ENCODE assay signal across 38 cellular contexts in the genomic region with DNA sequence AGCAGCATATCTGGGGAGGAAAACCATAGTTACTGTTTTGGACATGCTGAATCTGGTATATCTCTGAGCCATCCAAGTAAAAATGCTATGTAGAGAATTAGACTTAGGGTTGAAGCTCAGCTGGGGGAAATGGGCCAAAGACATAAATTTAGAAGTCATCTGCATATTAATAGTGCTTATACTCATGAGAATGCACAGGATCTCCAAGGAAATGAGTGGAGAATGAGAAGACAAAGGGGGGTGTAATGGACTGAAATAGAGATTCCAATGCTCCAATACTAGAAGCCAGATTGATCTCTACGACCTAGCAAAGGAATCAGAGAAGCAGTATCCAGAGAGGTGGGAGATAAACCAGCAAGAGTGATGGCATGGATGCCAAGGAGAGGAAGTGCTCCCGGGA. TPM values are rescaled to one million over a fixed set of nuclear protein-coding genes. Genes with fewer than 3 reads are reported as not detected.
"Had no signal": no experiment of that assay in that cellular context is flagged by ENCODE, and none has a peak within 500 bp of the region (broad histone marks: within the 10 kb centered on the region; RNA-seq: fewer than 3 reads in every experiment).

No MANE protein-coding gene starts in this region.

- H3K9me3 ChIP-seq: adrenal gland, ascending aorta, body of pancreas, breast epithelium had no signal

- H3K27ac ChIP-seq: adrenal gland, ascending aorta, body of pancreas, brain microvascular endothelial cell, breast epithelium, cardiac muscle cell had no signal

- ATAC-seq: activated naive CD4-positive, alpha-beta T cell treated with anti-CD3 and anti-CD28 coated beads, Interleukin-2, amount 50 U/mL, for 72 hours; activated naive CD8-positive, alpha-beta T cell treated with anti-CD3 and anti-CD28 coated beads, Interleukin-2, amount 50 U/mL, for 24 hours; activated T-cell treated with anti-CD3 and anti-CD28 coated beads, Interleukin-2, amount 50 U/mL, for 4 hours; activated T-cell treated with anti-CD3 and anti-CD28 coated beads, Interleukin-2, amount 50 U/mL, for 72 hours; activated T-helper 17 cell treated with anti-CD3 and anti-CD28 coated beads, Interleukin-2, amount 50 U/mL, for 72 hours; body of pancreas had no signal

- H3K4me3 ChIP-seq: adrenal gland, ascending aorta, body of pancreas, breast epithelium, cardiac muscle cell had no signal

- DNase-seq: activated effector memory CD4-positive, alpha-beta T cell treated with anti-CD3 and anti-CD28 coated beads, Interleukin-2, amount 50 U/mL, for 16 hours; activated effector memory CD4-positive, alpha-beta T cell treated with Interleukin-2 at 50 U/mL for 16 hours; activated gamma-delta T cell; activated gamma-delta T cell treated with Interleukin-2 at 50 U/mL for 16 hours; activated naive CD4-positive, alpha-beta T cell; activated naive CD4-positive, alpha-beta T cell treated with anti-CD3 and anti-CD28 coated beads for 36 hours; activated naive CD4-positive, alpha-beta T cell treated with anti-CD3 and anti-CD28 coated beads, Interleukin-2, amount 10 ng/mL, durations not matched to agents 7 days and 5 days; activated naive CD4-positive, alpha-beta T cell treated with anti-CD3 and anti-CD28 coated beads, Interleukin-2, amount 50 U/mL, for 16 hours; activated naive CD4-positive, alpha-beta T cell treated with Interleukin-2 at 50 U/mL for 16 hours; activated naive CD8-positive, alpha-beta T cell treated with anti-CD3 and anti-CD28 coated beads for 36 hours; activated naive CD8-positive, alpha-beta T cell treated with anti-CD3 and anti-CD28 coated beads, Interleukin-2, amount 10 ng/mL, durations not matched to agents 7 days and 5 days; activated naive CD8-positive, alpha-beta T cell treated with anti-CD3 and anti-CD28 coated beads, Interleukin-2, amount 50 U/mL, for 24 hours; activated T-cell treated with anti-CD3 and anti-CD28 coated beads, Interleukin-2, amount 50 U/mL, for 1 hour; activated T-cell treated with anti-CD3 and anti-CD28 coated beads, Interleukin-2, amount 50 U/mL, for 24 hours; activated T-cell treated with anti-CD3 and anti-CD28 coated beads, Interleukin-2, amount 50 U/mL, for 4 hours; activated T-cell treated with anti-CD3 and anti-CD28 coated beads, Interleukin-2, amount 50 U/mL, for 48 hours; activated T-cell treated with anti-CD3 and anti-CD28 coated beads, Interleukin-2, amount 50 U/mL, for 72 hours; adrenal gland; amniotic stem cell; amygdala; anterior cingulate cortex; aorta; body of pancreas; brain microvascular endothelial cell; central memory CD4-positive, alpha-beta T cell; cerebellar nuclear complex had no signal

- H3K36me3 ChIP-seq: adrenal gland, ascending aorta, brain microvascular endothelial cell, breast epithelium, cardiac muscle cell had no signal

- H3K4me3 Mint-ChIP-seq: activated naive CD4-positive, alpha-beta T cell treated with anti-CD3 and anti-CD28 coated beads for 36 hours; activated naive CD4-positive, alpha-beta T cell treated with anti-CD3 and anti-CD28 coated beads, Interleukin-2, amount 10 ng/mL, durations not matched to agents 7 days and 5 days; activated naive CD4-positive, alpha-beta T cell treated with anti-CD3 and anti-CD28 coated beads, Interleukin-2, amount 50 U/mL, for 24 hours; activated naive CD8-positive, alpha-beta T cell; activated naive CD8-positive, alpha-beta T cell treated with anti-CD3 and anti-CD28 coated beads for 36 hours; activated naive CD8-positive, alpha-beta T cell treated with anti-CD3 and anti-CD28 coated beads, Interleukin-2, amount 10 ng/mL, durations not matched to agents 7 days and 5 days; activated naive CD8-positive, alpha-beta T cell treated with anti-CD3 and anti-CD28 coated beads, Interleukin-2, amount 50 U/mL, for 24 hours; activated T-cell treated with anti-CD3 and anti-CD28 coated beads, Interleukin-2, amount 50 U/mL, for 24 hours; activated T-cell treated with anti-CD3 and anti-CD28 coated beads, Interleukin-2, amount 50 U/mL, for 4 hours; activated T-cell treated with anti-CD3 and anti-CD28 coated beads, Interleukin-2, amount 50 U/mL, for 72 hours; activated T-helper 1 cell treated with anti-CD3 and anti-CD28 coated beads, Interleukin-12 subunit alpha, Interleukin-12 subunit beta, Interleukin-2, Interleukin-4 antibody, amounts not matched to agents 30 ng/mL and 10 ng/mL and 1 ng/mL, durations not matched to agents 14 hours and 24 hours and 36 hours; activated T-helper 17 cell treated with anti-CD3 and anti-CD28 coated beads, Interleukin-2, amount 50 U/mL, for 72 hours; central memory CD8-positive, alpha-beta T cell had no signal

- H3K27me3 ChIP-seq: ascending aorta, body of pancreas, breast epithelium, cardiac muscle cell had no signal

- H3K9me3 Mint-ChIP-seq: activated naive CD4-positive, alpha-beta T cell treated with anti-CD3 and anti-CD28 coated beads for 36 hours; activated naive CD4-positive, alpha-beta T cell treated with anti-CD3 and anti-CD28 coated beads, Interleukin-2, amount 10 ng/mL, durations not matched to agents 7 days and 5 days; activated naive CD4-positive, alpha-beta T cell treated with anti-CD3 and anti-CD28 coated beads, Interleukin-2, amount 50 U/mL, for 24 hours; activated naive CD4-positive, alpha-beta T cell treated with anti-CD3 and anti-CD28 coated beads, Interleukin-2, amount 50 U/mL, for 72 hours; activated naive CD8-positive, alpha-beta T cell treated with anti-CD3 and anti-CD28 coated beads for 36 hours; activated naive CD8-positive, alpha-beta T cell treated with anti-CD3 and anti-CD28 coated beads, Interleukin-2, amount 10 ng/mL, durations not matched to agents 7 days and 5 days; activated naive CD8-positive, alpha-beta T cell treated with anti-CD3 and anti-CD28 coated beads, Interleukin-2, amount 50 U/mL, for 24 hours; activated T-cell treated with anti-CD3 and anti-CD28 coated beads, Interleukin-2, amount 50 U/mL, for 24 hours; activated T-cell treated with anti-CD3 and anti-CD28 coated beads, Interleukin-2, amount 50 U/mL, for 4 hours; activated T-cell treated with anti-CD3 and anti-CD28 coated beads, Interleukin-2, amount 50 U/mL, for 72 hours; activated T-helper 1 cell treated with anti-CD3 and anti-CD28 coated beads, Interleukin-12 subunit alpha, Interleukin-12 subunit beta, Interleukin-2, Interleukin-4 antibody, amounts not matched to agents 30 ng/mL and 10 ng/mL and 1 ng/mL, durations not matched to agents 14 hours and 24 hours and 36 hours; activated T-helper 17 cell treated with anti-CD3 and anti-CD28 coated beads, Interleukin-2, amount 50 U/mL, for 72 hours; activated T-helper 2 cell treated with anti-CD3 and anti-CD28 coated beads, Interferon-gamma antibody, Interleukin-2, Interleukin-4, amounts not matched to agents 10 μg/mL and 5 μg/mL and 100 μg/mL, durations not matched to agents 14 hours and 24 hours and 36 hours; central memory CD8-positive, alpha-beta T cell had no signal

- H3K4me1 Mint-ChIP-seq: activated naive CD4-positive, alpha-beta T cell treated with anti-CD3 and anti-CD28 coated beads, Interleukin-2, amount 10 ng/mL, durations not matched to agents 7 days and 5 days; activated naive CD4-positive, alpha-beta T cell treated with anti-CD3 and anti-CD28 coated beads, Interleukin-2, amount 50 U/mL, for 24 hours; activated naive CD8-positive, alpha-beta T cell treated with anti-CD3 and anti-CD28 coated beads for 36 hours; activated naive CD8-positive, alpha-beta T cell treated with anti-CD3 and anti-CD28 coated beads, Interleukin-2, amount 10 ng/mL, durations not matched to agents 7 days and 5 days; activated naive CD8-positive, alpha-beta T cell treated with anti-CD3 and anti-CD28 coated beads, Interleukin-2, amount 50 U/mL, for 24 hours; activated T-helper 17 cell treated with anti-CD3 and anti-CD28 coated beads, Interleukin-2, amount 50 U/mL, for 72 hours; central memory CD8-positive, alpha-beta T cell had no signal

- H3K27ac Mint-ChIP-seq: activated naive CD4-positive, alpha-beta T cell treated with anti-CD3 and anti-CD28 coated beads for 36 hours; activated naive CD4-positive, alpha-beta T cell treated with anti-CD3 and anti-CD28 coated beads, Interleukin-2, amount 10 ng/mL, durations not matched to agents 7 days and 5 days; activated naive CD4-positive, alpha-beta T cell treated with anti-CD3 and anti-CD28 coated beads, Interleukin-2, amount 50 U/mL, for 24 hours; activated naive CD4-positive, alpha-beta T cell treated with anti-CD3 and anti-CD28 coated beads, Interleukin-2, amount 50 U/mL, for 72 hours; activated naive CD8-positive, alpha-beta T cell; activated naive CD8-positive, alpha-beta T cell treated with anti-CD3 and anti-CD28 coated beads for 36 hours; activated naive CD8-positive, alpha-beta T cell treated with anti-CD3 and anti-CD28 coated beads, Interleukin-2, amount 10 ng/mL, durations not matched to agents 7 days and 5 days; activated naive CD8-positive, alpha-beta T cell treated with anti-CD3 and anti-CD28 coated beads, Interleukin-2, amount 50 U/mL, for 24 hours; activated T-cell treated with anti-CD3 and anti-CD28 coated beads, Interleukin-2, amount 50 U/mL, for 24 hours; activated T-cell treated with anti-CD3 and anti-CD28 coated beads, Interleukin-2, amount 50 U/mL, for 72 hours; activated T-helper 1 cell treated with anti-CD3 and anti-CD28 coated beads, Interleukin-12 subunit alpha, Interleukin-12 subunit beta, Interleukin-2, Interleukin-4 antibody, amounts not matched to agents 30 ng/mL and 10 ng/mL and 1 ng/mL, durations not matched to agents 14 hours and 24 hours and 36 hours; activated T-helper 17 cell treated with anti-CD3 and anti-CD28 coated beads, Interleukin-2, amount 50 U/mL, for 72 hours; activated T-helper 2 cell treated with anti-CD3 and anti-CD28 coated beads, Interferon-gamma antibody, Interleukin-2, Interleukin-4, amounts not matched to agents 10 μg/mL and 5 μg/mL and 100 μg/mL, durations not matched to agents 14 hours and 24 hours and 36 hours had no signal

- H3K4me1 ChIP-seq: adrenal gland, ascending aorta, body of pancreas, breast epithelium had no signal

- H3K36me3 Mint-ChIP-seq: activated naive CD4-positive, alpha-beta T cell treated with anti-CD3 and anti-CD28 coated beads, Interleukin-2, amount 10 ng/mL, durations not matched to agents 7 days and 5 days; activated naive CD4-positive, alpha-beta T cell treated with anti-CD3 and anti-CD28 coated beads, Interleukin-2, amount 50 U/mL, for 24 hours; activated naive CD4-positive, alpha-beta T cell treated with anti-CD3 and anti-CD28 coated beads, Interleukin-2, amount 50 U/mL, for 72 hours; activated naive CD8-positive, alpha-beta T cell; activated naive CD8-positive, alpha-beta T cell treated with anti-CD3 and anti-CD28 coated beads for 36 hours; activated naive CD8-positive, alpha-beta T cell treated with anti-CD3 and anti-CD28 coated beads, Interleukin-2, amount 10 ng/mL, durations not matched to agents 7 days and 5 days; brain had no signal

RNA-seq across cellular contexts. Expression of gene FAM124A, which starts 10.3 kb away (rescaled TPM):
- total RNA-seq: activated naive CD4-positive, alpha-beta T cell treated with anti-CD3 and anti-CD28 coated beads for 36 hours; bronchial epithelial cell had no signal
